In genomic region chr9:35489313-35490154, GRCh38 we compare ENCODE assay signal across 8 cellular contexts. TPM values are rescaled to one million over a fixed set of nuclear protein-coding genes. Genes with fewer than 3 reads are reported as not detected.
DNase-seq lines count a peak whose midpoint lies in the region; ATAC-seq, FAIRE-seq and TF ChIP-seq lines count a peak whose summit lies in the region.

RUSC2 (plus strand) TSS chr9:35490111; CDS start chr9:35546522, 56,411 bp downstream.

- intact Hi-C loops in dorsolateral prefrontal cortex (cut with DNase I), result loop anchor here (1.0 to 10.0 kb wide), 8 partner anchors 49 to 377 kb away; partner anchors contain the start of genes TESK1 (in 2 of the 2), CREB3 (in 1 of the 2) and TLN1 (in 1 of the 2)

- peak within 1 kb of the TSS; percentile 96 for H3K4me3 ChIP-seq in BJ (ENCODE audit: low read depth, low read length)
- H3K4me3 ChIP-seq in dorsolateral prefrontal cortex, result peak within 1 kb of the TSS; percentile 71 to 96 (median 89)

- peaks cover 3% of the 10 kb centered on the region for H3K9me3 Mint-ChIP-seq in activated CD4-positive, alpha-beta T cell treated with anti-CD3 and anti-CD28 coated beads, Interleukin-2, amount 10 ng/mL, durations not matched to agents 7 days and 5 days

- peaks cover 40% of the 10 kb centered on the region for H3K4me1 Mint-ChIP-seq in activated CD4-positive, alpha-beta T cell treated with anti-CD3 and anti-CD28 coated beads, Interleukin-2, amount 10 ng/mL, durations not matched to agents 7 days and 5 days

- peaks cover 14% of the 10 kb centered on the region for H3K27me3 Mint-ChIP-seq in activated CD4-positive, alpha-beta T cell treated with anti-CD3 and anti-CD28 coated beads, Interleukin-2, amount 10 ng/mL, durations not matched to agents 7 days and 5 days

- no peaks in the 10 kb centered on the region for H3K36me3 ChIP-seq in BJ (ENCODE audit: control insufficient read depth, insufficient read depth, low read length)

- POLR2A ChIA-PET in BJ (lab: Charles Lee), result interaction anchor here (1.0 kb wide), 1 partner anchor 375 kb away, joined by 3 read pairs; no protein-coding TSS in a partner anchor
- POLR2A ChIA-PET in activated CD4-positive, alpha-beta T cell treated with anti-CD3 and anti-CD28 coated beads, Interleukin-2, amount 10 ng/mL, durations not matched to agents 7 days and 5 days (lab: Charles Lee), result no interaction called here

- CTCF ChIA-PET in BJ (lab: Yijun Ruan, JAX), result interaction anchor here (0.9 to 2.3 kb wide), 18 partner anchors 12 to 438 kb away, joined by 3 to 38 read pairs (median 4); no protein-coding TSS in a partner anchor
- CTCF ChIA-PET in activated CD4-positive, alpha-beta T cell treated with anti-CD3 and anti-CD28 coated beads, Interleukin-2, amount 10 ng/mL, durations not matched to agents 7 days and 5 days (lab: Charles Lee), result interaction anchor here (0.8 to 1.4 kb wide), 3 partner anchors 64 to 372 kb away, joined by 3 to 6 read pairs (median 3); no protein-coding TSS in a partner anchor

- H3K27me3 ChIP-seq in BJ (ENCODE audit: control insufficient read depth, insufficient read depth, low read length) (no peaks in the 10 kb centered on the region), dorsolateral prefrontal cortex (no peaks in the 10 kb centered on the region)

- TF ChIP-seq POLR2A in H54 (IDR thresholded peaks at IDR 0.05; ENCODE audit: low read depth, low read length), result peak; percentile 50

- H3K27ac ChIP-seq in dorsolateral prefrontal cortex, result peak within 1 kb of the TSS; percentile 65 to 99 (median 95)

- peak within 1 kb of the TSS; percentile 85 for H3K27ac Mint-ChIP-seq in activated CD4-positive, alpha-beta T cell treated with anti-CD3 and anti-CD28 coated beads, Interleukin-2, amount 10 ng/mL, durations not matched to agents 7 days and 5 days

- peak within 1 kb of the TSS; percentile 81 for H3K4me3 Mint-ChIP-seq in activated CD4-positive, alpha-beta T cell treated with anti-CD3 and anti-CD28 coated beads, Interleukin-2, amount 10 ng/mL, durations not matched to agents 7 days and 5 days

- DNase-seq in BJ (ENCODE audit: low read depth), result peak; percentile 60
- no peak for DNase-seq in H54 (ENCODE audit: insufficient read length, low spot score)
- peak; percentile 85 for DNase-seq in NCI-H226
- peak; percentile 64 for DNase-seq in activated CD4-positive, alpha-beta T cell treated with anti-CD3 and anti-CD28 coated beads, Interleukin-2, amount 10 ng/mL, durations not matched to agents 7 days and 5 days
- DNase-seq in dorsolateral prefrontal cortex, result peak; percentile 63 to 88 (median 80)
- peak; percentile 94 for DNase-seq in left kidney (ENCODE audit: low read depth, low spot score)
- peak; percentile 28 to 51 for DNase-seq in stimulated activated CD4-positive, alpha-beta T cell treated with anti-CD3 and anti-CD28 coated beads, Interleukin-15, amount 100 ng/mL, for 48 hours (ENCODE audit: low read depth in 2 of 2)

- FAIRE-seq in H54 (lab: Jason Lieb, UNC), result no peak

- ATAC-seq in GM21528 (IDR thresholded peaks at IDR 0.05; ENCODE audit: low FRiP score, unreplicated experiment), result no peak

- H3K36me3 Mint-ChIP-seq in activated CD4-positive, alpha-beta T cell treated with anti-CD3 and anti-CD28 coated beads, Interleukin-2, amount 10 ng/mL, durations not matched to agents 7 days and 5 days (ENCODE audit: low read depth), result no peaks in the 10 kb centered on the region

- peak; percentile 35 for TF ChIP-seq CTCF in BJ (IDR thresholded peaks at IDR 0.05; ENCODE audit: insufficient read depth, low read depth, low read length)
- TF ChIP-seq CTCF in dorsolateral prefrontal cortex (IDR thresholded peaks at IDR 0.05 in 54 of 56, conservative IDR thresholded peaks at IDR 0.05 in 2 of 56; ENCODE audit: low read depth in 1 of 56, partially characterized antibody in 56 of 56), result peak; percentile 12 to 78 (median 57)

RNA-seq across cellular contexts. Expression of gene RUSC2, which starts in this region (rescaled TPM):
- polyA plus RNA-seq in BJ (2011; rRNA removed), result 19.6 and 43.3 TPM in 2 replicates
- 113 and 127 TPM in 2 replicates for polyA minus RNA-seq in BJ (2011; rRNA and poly(A)+ RNA removed)
- 1 to 10 TPM; 3.6 to 4.0 TPM for total RNA-seq in activated CD4-positive, alpha-beta T cell treated with anti-CD3 and anti-CD28 coated beads, Interleukin-2, amount 10 ng/mL, durations not matched to agents 7 days and 5 days
- 100 to 1,000 TPM in 119 of 120 experiments, 10 to 100 TPM in 1; 95.5 to 189 (median 149) TPM for total RNA-seq in dorsolateral prefrontal cortex

Comparison
In these comparisons a context has a peak if more than half of its experiments do, and no peak if none do; other contexts are left out.
1. RNA of gene RUSC2 (total RNA-seq): 95.5 to 189 TPM in dorsolateral prefrontal cortex; 3.6 to 4.0 TPM in activated CD4-positive, alpha-beta T cell treated with anti-CD3 and anti-CD28 coated beads, Interleukin-2, amount 10 ng/mL, durations not matched to agents 7 days and 5 days; every median in the first group is over 10 times any median in the second.